Comparison of ENCODE assay signal across 1 cellular context in genomic region chr2:44361330-44362206, GRCh38.
TF ChIP-seq lines count a peak whose summit lies in the region.

Gene CAMKMT, plus strand, starts transcription at chr2:44361947.
Gene PREPL, minus strand, starts transcription at chr2:44361494. Its CDS starts 15,152 bp downstream, at chr2:44346342.

TF ChIP-seq in K562, 482 proteins besides CTCF, POLR2A, EP300 and RAD21 (continued from another document):
- TF ChIP-seq FOXK2 (conservative IDR thresholded peaks at IDR 0.05 in 1 of 2, IDR thresholded peaks at IDR 0.05 in 1 of 2; ENCODE audit: low read depth in 2 of 2) (peak in 1 of 2 experiments; percentile 43; a peak in 2 of 4 replicates), ZNF695 (CRISPR knock-in tag; IDR thresholded peaks at IDR 0.05) (no peak), ERF (CRISPR knock-in tag; IDR thresholded peaks at IDR 0.05) (no peak), MAFG (tag; conservative IDR thresholded peaks at IDR 0.05) (no peak), GATAD2A (IDR thresholded peaks at IDR 0.05) (0 out of 2 replicates have a peak, but pooled peaks have one; percentile 63), SIN3A (IDR thresholded peaks at IDR 0.05; ENCODE audit: borderline replicate concordance in 2 of 2, control insufficient read depth in 1 of 2, low read depth in 2 of 2, low read length in 2 of 2) (peak; percentile 37 to 47; a peak in 1 of 4 replicates), PHF21A (IDR thresholded peaks at IDR 0.05; ENCODE audit: borderline replicate concordance, low read depth) (peak; percentile 99)
- TF ChIP-seq, protein P1, sequence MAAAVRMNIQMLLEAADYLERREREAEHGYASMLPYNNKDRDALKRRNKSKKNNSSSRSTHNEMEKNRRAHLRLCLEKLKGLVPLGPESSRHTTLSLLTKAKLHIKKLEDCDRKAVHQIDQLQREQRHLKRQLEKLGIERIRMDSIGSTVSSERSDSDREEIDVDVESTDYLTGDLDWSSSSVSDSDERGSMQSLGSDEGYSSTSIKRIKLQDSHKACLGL (CRISPR knock-in tag; IDR thresholded peaks at IDR 0.05; ENCODE audit: borderline replicate concordance, poor library complexity, severe bottlenecking) = no peak
